In the genomic region with DNA sequence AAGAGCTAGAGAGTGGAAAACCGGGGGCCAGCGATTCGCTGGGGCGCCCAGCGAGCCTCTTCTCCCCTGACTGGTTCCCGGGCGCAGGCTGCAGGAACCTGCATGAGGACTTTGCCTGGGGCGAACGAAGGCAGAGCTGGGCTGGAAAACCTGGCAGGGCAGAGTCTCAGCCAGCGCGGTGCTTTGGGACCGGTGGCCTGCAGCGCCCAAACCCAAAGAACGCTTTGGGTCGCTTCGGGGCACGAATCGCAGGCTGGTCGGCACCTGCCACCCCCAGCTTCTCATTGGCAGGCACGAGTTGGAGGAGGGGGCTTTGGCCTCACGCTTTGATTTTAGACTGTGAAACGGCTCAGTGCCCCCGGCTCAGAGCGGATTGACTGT, we compare ENCODE assay signal across 1 cellular context.
TF ChIP-seq lines count a peak whose summit lies in the region.

No MANE protein-coding gene starts in this region.

TF ChIP-seq in SK-N-SH treated with all-trans-retinoic acid at 6 μM for 48 hours, 23 proteins besides CTCF, POLR2A, EP300 and RAD21 (continued from another document):
- TF ChIP-seq, protein P1, sequence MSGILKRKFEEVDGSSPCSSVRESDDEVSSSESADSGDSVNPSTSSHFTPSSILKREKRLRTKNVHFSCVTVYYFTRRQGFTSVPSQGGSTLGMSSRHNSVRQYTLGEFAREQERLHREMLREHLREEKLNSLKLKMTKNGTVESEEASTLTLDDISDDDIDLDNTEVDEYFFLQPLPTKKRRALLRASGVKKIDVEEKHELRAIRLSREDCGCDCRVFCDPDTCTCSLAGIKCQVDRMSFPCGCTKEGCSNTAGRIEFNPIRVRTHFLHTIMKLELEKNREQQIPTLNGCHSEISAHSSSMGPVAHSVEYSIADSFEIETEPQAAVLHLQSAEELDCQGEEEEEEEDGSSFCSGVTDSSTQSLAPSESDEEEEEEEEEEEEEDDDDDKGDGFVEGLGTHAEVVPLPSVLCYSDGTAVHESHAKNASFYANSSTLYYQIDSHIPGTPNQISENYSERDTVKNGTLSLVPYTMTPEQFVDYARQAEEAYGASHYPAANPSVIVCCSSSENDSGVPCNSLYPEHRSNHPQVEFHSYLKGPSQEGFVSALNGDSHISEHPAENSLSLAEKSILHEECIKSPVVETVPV (CRISPR knock-in tag; IDR thresholded peaks at IDR 0.05), result no peak
- no peak for TF ChIP-seq ZNF565 (CRISPR knock-in tag; conservative IDR thresholded peaks at IDR 0.05; ENCODE audit: low read depth)
- no peak for TF ChIP-seq ZFP3 (CRISPR knock-in tag; IDR thresholded peaks at IDR 0.05)
TF ChIP-seq in SK-N-SH treated with all-trans-retinoic acid at 6 μM for 48 hours: peak in this region for 0.
